In genomic region chr12:88684170-88684569, GRCh38 we compare ENCODE assay signal across 18 cellular contexts.
DNase-seq lines count a peak whose midpoint lies in the region; ATAC-seq and TF ChIP-seq lines count a peak whose summit lies in the region.
"Had no signal": no experiment of that assay in that cellular context is flagged by ENCODE, and none has a peak within 500 bp of the region (broad histone marks: within the 10 kb centered on the region; RNA-seq: fewer than 3 reads in every experiment).

No MANE protein-coding gene starts in this region.

- H4K20me1 ChIP-seq in PC-9 (ENCODE audit: insufficient read depth) = no peaks in the 10 kb centered on the region
- H4K20me1 ChIP-seq: BLaER1 had no signal

- ATAC-seq in mucosa of descending colon (peak; percentile 74), GM19328 (IDR thresholded peaks at IDR 0.05; ENCODE audit: unreplicated experiment) (no peak)
- ATAC-seq: GM12878 had no signal

- H2AFZ ChIP-seq in PC-9 = 0 out of 2 replicates have a peak overlapping the region, but pooled peaks have one; percentile 26
- H2AFZ ChIP-seq: GM23248 had no signal

- H3K9me3 ChIP-seq in PC-9 (ENCODE audit: insufficient read depth, low read depth) (no peaks in the 10 kb centered on the region), mucosa of descending colon (no peaks in the 10 kb centered on the region)
- H3K9me3 ChIP-seq: BLaER1 had no signal

- intact Hi-C loops in PC-9 (cut with micrococcal nuclease; ENCODE audit: unreplicated experiment) (no loop called here), mucosa of descending colon (cut with DNase I, micrococcal nuclease) (no loop called here)

- CTCF ChIA-PET in PC-9 (lab: Charles Lee) = no interaction called here

- peak overlapping the region; percentile 55; the same call in 1 of the 2 replicates for H3K27ac ChIP-seq in C4-2B
- H3K27ac ChIP-seq in PC-9 = no peak overlapping the region
- H3K27ac ChIP-seq: 22Rv1, BLaER1, GM23248 had no signal

- no TSS peak for BruUV-seq in PC-9 (replicated peaks; lab: Mats Ljungman, UMichigan)

- no peaks in the 10 kb centered on the region for H3K79me2 ChIP-seq in PC-9 (ENCODE audit: low read depth)

- H3K4me3 ChIP-seq in PC-9 (no peak overlapping the region), mucosa of descending colon (no peak overlapping the region)
- H3K4me3 ChIP-seq: BLaER1, GM12878, GM23248 had no signal

- no peak overlapping the region for H3K4me2 ChIP-seq in PC-9
- H3K4me2 ChIP-seq: BLaER1 had no signal

- no peaks in the 10 kb centered on the region for H3K4me1 ChIP-seq in PC-9 (replicated peaks; ENCODE audit: insufficient read depth)
- H3K4me1 ChIP-seq in mucosa of descending colon (ENCODE audit: low read depth) = no peaks in the 10 kb centered on the region
- H3K4me1 ChIP-seq: BLaER1 had no signal

- H3F3A ChIP-seq in PC-9 (ENCODE audit: insufficient read depth, low read depth) = no peaks in the 10 kb centered on the region

- TF ChIP-seq CTCF in C4-2B (conservative IDR thresholded peaks at IDR 0.05) (no peak), PC-9 (conservative IDR thresholded peaks at IDR 0.05) (no peak), mucosa of descending colon (IDR thresholded peaks at IDR 0.05) (no peak)

- POLR2A ChIA-PET in PC-9 (lab: Charles Lee; ENCODE audit: unreplicated experiment) = no interaction called here

- DNase-seq in PC-9 (no peak), mucosa of descending colon (no peak), NCI-H524 (lab: John Stamatoyannopoulos, UW) (no peak), Kasumi-1 (lab: John Stamatoyannopoulos, UW) (no peak)
- DNase-seq: CD4-positive, alpha-beta T cell; CD8-positive, alpha-beta memory T cell; DMS 273 treated with DMSO at 0.1 percent for 48 hours; DMS79; EL; GDM1; GM23248; H7; HCEC 1CT had no signal

- H3K36me3 ChIP-seq in PC-9 (ENCODE audit: low read depth) (no peaks in the 10 kb centered on the region), mucosa of descending colon (ENCODE audit: low read depth) (no peaks in the 10 kb centered on the region)
- H3K36me3 ChIP-seq: BLaER1 had no signal

- H3K9me2 ChIP-seq in PC-9 (ENCODE audit: insufficient read depth) = no peaks in the 10 kb centered on the region

- H3K27me3 ChIP-seq in PC-9 (ENCODE audit: insufficient read depth, low read depth) = no peaks in the 10 kb centered on the region
- H3K27me3 ChIP-seq: BLaER1 had no signal
